ENCODE assay signal across 1 cellular context in genomic region chr1:223721658-223722606, GRCh38.
TF ChIP-seq lines count a peak whose summit lies in the region.

No MANE protein-coding gene starts in this region.

TF ChIP-seq in GM23338, 12 proteins besides CTCF, POLR2A, EP300 and RAD21 (continued from another document):
- no peak for TF ChIP-seq REST (IDR thresholded peaks at IDR 0.05; ENCODE audit: unreplicated experiment)
- TF ChIP-seq ZNF462 (CRISPR knock-in tag; IDR thresholded peaks at IDR 0.05): no peak
